19 cellular contexts compared by ENCODE assay signal in the genomic region with DNA sequence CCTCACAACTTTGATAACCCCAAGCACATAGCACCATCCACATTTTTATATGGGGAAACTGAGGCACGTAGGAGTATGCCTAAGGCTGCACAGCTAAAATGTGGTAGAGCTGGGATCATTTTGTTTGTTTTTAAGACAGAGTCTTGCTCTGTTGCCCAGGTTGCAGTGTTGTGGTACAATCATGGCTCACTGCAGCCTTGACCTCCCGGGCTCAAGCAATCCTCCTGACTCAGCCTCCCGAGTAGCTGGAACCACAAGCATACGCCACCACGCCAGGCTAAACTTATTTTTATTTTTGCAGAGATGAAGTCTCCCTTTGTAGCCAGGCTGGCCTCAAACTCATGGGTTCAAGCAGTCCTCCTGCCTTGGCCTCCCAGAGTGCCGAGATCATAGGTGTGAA.
DNase-seq lines count a peak whose midpoint lies in the region; ATAC-seq, FAIRE-seq and TF ChIP-seq lines count a peak whose summit lies in the region.
"Had no signal": no experiment of that assay in that cellular context is flagged by ENCODE, and none has a peak within 500 bp of the region (broad histone marks: within the 10 kb centered on the region; RNA-seq: fewer than 3 reads in every experiment).

No MANE protein-coding gene starts in this region.

- no peaks in the 10 kb centered on the region for H3K36me3 ChIP-seq in heart left ventricle
- no peaks in the 10 kb centered on the region for H3K36me3 ChIP-seq in BLaER1
- peaks cover 3% of the 10 kb centered on the region; the same call in 1 of the 3 replicates for H3K36me3 ChIP-seq in K562 (ENCODE audit: control insufficient read depth, insufficient read depth, low read length)
- H3K36me3 ChIP-seq in lower lobe of right lung: no peaks in the 10 kb centered on the region
- no peaks in the 10 kb centered on the region for H3K36me3 ChIP-seq in esophagus squamous epithelium
- H3K36me3 ChIP-seq: BE2C had no signal

- TF ChIP-seq POLR2A in heart left ventricle (IDR thresholded peaks at IDR 0.05) (no peak), K562 (conservative IDR thresholded peaks at IDR 0.05) (no peak), esophagus squamous epithelium (IDR thresholded peaks at IDR 0.05) (no peak)

- H3K4me3 ChIP-seq in heart left ventricle: no peak overlapping the region
- H3K4me3 ChIP-seq in BLaER1: no peak overlapping the region
- H3K4me3 ChIP-seq in K562: no peak overlapping the region
- no peak overlapping the region for H3K4me3 ChIP-seq in lower lobe of right lung
- H3K4me3 ChIP-seq in esophagus squamous epithelium: no peak overlapping the region
- H3K4me3 ChIP-seq: GM23338 had no signal

- ATAC-seq in heart left ventricle: no peak
- no peak for ATAC-seq in left ventricle myocardium superior
- ATAC-seq in K562: no peak
- ATAC-seq in lower lobe of right lung: no peak
- ATAC-seq: GM23338, HCT116 had no signal

- TF ChIP-seq CTCF in heart left ventricle (IDR thresholded peaks at IDR 0.05) (no peak), K562 (IDR thresholded peaks at IDR 0.05 in 2 of 3, conservative IDR thresholded peaks at IDR 0.05 in 1 of 3; ENCODE audit: insufficient read depth in 2 of 3, low read depth in 1 of 3, low read length in 3 of 3) (no peak), lower lobe of right lung (IDR thresholded peaks at IDR 0.05) (no peak), esophagus squamous epithelium (IDR thresholded peaks at IDR 0.05) (no peak)

- H3K9me1 ChIP-seq in K562 (ENCODE audit: control insufficient read depth, insufficient read depth, low read length): peaks cover 7% of the 10 kb centered on the region

- in situ Hi-C loops in K562 (cut with MboI): no loop called here

- H3K4me2 ChIP-seq in BLaER1 (peak overlapping the region; percentile 77), K562 (ENCODE audit: insufficient read depth, low read length) (no peak overlapping the region)
- H3K4me2 ChIP-seq: GM23338 had no signal

- no peaks in the 10 kb centered on the region for H4K20me1 ChIP-seq in BLaER1
- H4K20me1 ChIP-seq in K562 (replicated peaks; ENCODE audit: control insufficient read depth, insufficient read depth, low read length): no peaks in the 10 kb centered on the region

- H3K27ac ChIP-seq in heart left ventricle: peak overlapping the region in 8 of 12 donors; percentile 3 to 83 (median 70)
- H3K27ac ChIP-seq in BLaER1: no peak overlapping the region
- H3K27ac ChIP-seq in K562 (ENCODE audit: extremely low read depth, low read depth, low read length): no peak overlapping the region
- peak overlapping the region; percentile 75 for H3K27ac ChIP-seq in lower lobe of right lung
- H3K27ac ChIP-seq in esophagus squamous epithelium: no peak overlapping the region

- no peak for TF ChIP-seq EP300 in K562 (IDR thresholded peaks at IDR 0.05; ENCODE audit: low read length)

- TF ChIP-seq RAD21 in K562 (CRISPR knock-in tag; conservative IDR thresholded peaks at IDR 0.05 in 1 of 2, IDR thresholded peaks at IDR 0.05 in 1 of 2): no peak

- H3K79me2 ChIP-seq in K562 (ENCODE audit: control insufficient read depth, insufficient read depth, low read length): peaks cover 57% of the 10 kb centered on the region

- intact Hi-C loops in heart left ventricle (cut with DNase I): no loop called here
- intact Hi-C loops in left ventricle myocardium superior (cut with micrococcal nuclease): no loop called here
- intact Hi-C loops in K562 (cut with micrococcal nuclease): no loop called here
- intact Hi-C loops in lower lobe of right lung (cut with DNase I): no loop called here
- intact Hi-C loops in esophagus squamous epithelium (cut with DNase I): no loop called here

- FAIRE-seq in K562 (lab: Jason Lieb, UNC): no peak
- FAIRE-seq: GM12892, GM18507, HTR-8/SVneo had no signal

- peaks cover 10 to 70% (median 35%) of the 10 kb centered on the region in 12 donors for H3K4me1 ChIP-seq in heart left ventricle
- peaks cover 82% of the 10 kb centered on the region for H3K4me1 ChIP-seq in BLaER1
- H3K4me1 ChIP-seq in K562 (replicated peaks in 1 of 2; ENCODE audit: control insufficient read depth in 2 of 2, insufficient read depth in 2 of 2, low read length in 2 of 2): peaks cover 72 to 85% of the 10 kb centered on the region in 2 experiments
- peaks cover 43% of the 10 kb centered on the region for H3K4me1 ChIP-seq in lower lobe of right lung
- H3K4me1 ChIP-seq in esophagus squamous epithelium: peaks cover 0 to 21% (median 5%) of the 10 kb centered on the region in 3 donors

- no peak overlapping the region for H2AFZ ChIP-seq in K562 (ENCODE audit: low read depth, low read length)
- H2AFZ ChIP-seq: GM23338 had no signal

- POLR2A ChIA-PET in K562 (lab: Yijun Ruan, JAX): interaction anchor here (0.6 to 7.8 kb wide), 3 partner anchors 20 to 1540 kb away, joined by 3 to 72 read pairs (median 3); no protein-coding TSS in a partner anchor

- 89 to 96% (median 91%) methylated on average over 6 of the region's 6 CpGs for WGBS in heart left ventricle, 4 donors
- WGBS in K562 (ENCODE audit: insufficient coverage, low coverage, missing lambda C conversion rate): 88% methylated on average over 6 of the region's 6 CpGs
- WGBS in esophagus squamous epithelium, 2 donors: 87 to 92% methylated on average over 5 to 6 of the region's 6 CpGs

- DNase-seq in heart left ventricle: no peak
- DNase-seq in left ventricle myocardium superior: no peak
- DNase-seq in K562 (ENCODE audit: extremely low read depth in 1 of 4, low spot score in 3 of 4): no peak
- no peak for DNase-seq in lower lobe of right lung
- no peak for DNase-seq in esophagus squamous epithelium (lab: John Stamatoyannopoulos, UW)
- no peak for DNase-seq in T-helper 9 cell
- DNase-seq: CD4-positive, alpha-beta memory T cell; DMS153; DMS79; GDM1; H7; HFFc6 had no signal

- no peak overlapping the region; the same call in 1 of the 2 replicates for H3K9ac ChIP-seq in BLaER1
- no peak overlapping the region; a peak in 1 of 4 replicates for H3K9ac ChIP-seq in K562 (ENCODE audit: insufficient read depth in 1 of 2, low read depth in 2 of 2, low read length in 2 of 2)

- CTCF ChIA-PET in K562 (lab: Yijun Ruan, JAX; ENCODE audit: low intra/inter-chr PET ratio): no interaction called here

- BruUV-seq in K562 (replicated peaks; lab: Mats Ljungman, UMichigan): no TSS peak

- H3K9me3 ChIP-seq in heart left ventricle (no peaks in the 10 kb centered on the region), BLaER1 (no peaks in the 10 kb centered on the region), K562 (replicated peaks; ENCODE audit: control insufficient read depth, insufficient read depth, low read depth, low read length) (no peaks in the 10 kb centered on the region), lower lobe of right lung (no peaks in the 10 kb centered on the region), esophagus squamous epithelium (no peaks in the 10 kb centered on the region)
- H3K9me3 ChIP-seq: BE2C had no signal

- H3K27me3 ChIP-seq in heart left ventricle (no peaks in the 10 kb centered on the region), BLaER1 (no peaks in the 10 kb centered on the region), K562 (ENCODE audit: control insufficient read depth in 2 of 2, insufficient read depth in 2 of 2, low read length in 2 of 2) (no peaks in the 10 kb centered on the region), lower lobe of right lung (ENCODE audit: low read depth) (no peaks in the 10 kb centered on the region), esophagus squamous epithelium (no peaks in the 10 kb centered on the region)
- H3K27me3 ChIP-seq: BE2C had no signal

TF ChIP-seq in K562, 482 proteins besides CTCF, POLR2A, EP300 and RAD21:
- TF ChIP-seq TEAD4 (IDR thresholded peaks at IDR 0.05; ENCODE audit: low read length) (no peak), TEAD4 (CRISPR knock-in tag; IDR thresholded peaks at IDR 0.05; ENCODE audit: borderline replicate concordance) (0 out of 2 replicates have a peak, but pooled peaks have one; percentile 47), MTF1 (CRISPR knock-in tag; IDR thresholded peaks at IDR 0.05; ENCODE audit: borderline replicate concordance) (no peak), BCOR (IDR thresholded peaks at IDR 0.05) (peak; percentile 58; the same call in 1 of the 2 replicates), SMARCE1 (IDR thresholded peaks at IDR 0.05) (no peak), ZNF121 (CRISPR knock-in tag; conservative IDR thresholded peaks at IDR 0.05) (peak; percentile 33; the same call in 1 of the 2 replicates), RBM25 (IDR thresholded peaks at IDR 0.05; ENCODE audit: low read depth, low read length, severe bottlenecking) (peak; percentile 26)
TF ChIP-seq in K562: peak in this region for 4.

Comparison
In these comparisons a context has a peak if more than half of its experiments do, and no peak if none do; other contexts are left out.
1. H3K27ac ChIP-seq: peak in heart left ventricle (8 of 12) and lower lobe of right lung (single experiment); none in BLaER1 (single experiment), K562 (single experiment) and esophagus squamous epithelium (0 of 4).